19 cellular contexts compared by ENCODE assay signal in the genomic region with DNA sequence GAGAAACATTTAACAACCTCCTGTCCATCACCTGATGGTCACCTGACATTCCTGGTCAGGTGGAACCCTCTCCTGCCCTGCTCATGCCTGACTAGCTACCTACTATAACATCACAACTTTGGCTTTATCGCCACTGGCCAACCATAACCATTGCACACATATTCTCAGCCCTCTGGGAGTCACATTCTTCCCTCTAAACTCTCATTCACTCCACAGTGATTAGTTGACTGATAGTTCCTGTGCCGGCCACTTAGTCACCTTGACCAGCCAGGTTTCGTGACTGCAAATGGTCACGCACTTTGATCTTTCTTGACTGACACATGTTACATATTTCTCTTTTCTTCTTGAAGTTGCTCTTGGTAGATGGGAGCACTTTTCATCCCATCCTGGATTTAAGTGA. TPM values are rescaled to one million over a fixed set of nuclear protein-coding genes. Genes with fewer than 3 reads are reported as not detected.
"Had no signal": no experiment of that assay in that cellular context is flagged by ENCODE, and none has a peak within 500 bp of the region (broad histone marks: within the 10 kb centered on the region; RNA-seq: fewer than 3 reads in every experiment).

No MANE protein-coding gene starts in this region.

- H3K27ac ChIP-seq: heart right ventricle, neural progenitor cell, pancreas, SJCRH30, thyroid gland had no signal

- ATAC-seq: activated CD8-positive, alpha-beta T cell treated with anti-CD3 and anti-CD28 coated beads, Interleukin-2, amount 10 ng/mL, durations not matched to agents 7 days and 5 days; activated naive CD4-positive, alpha-beta T cell treated with anti-CD3 and anti-CD28 coated beads, Interleukin-2, amount 50 U/mL, for 72 hours; activated T-cell treated with anti-CD3 and anti-CD28 coated beads, Interleukin-2, amount 50 U/mL, for 72 hours; heart right ventricle; pancreas; stimulated activated effector memory CD8-positive, alpha-beta T cell treated with anti-CD3 and anti-CD28 coated beads, Interleukin-12 subunit alpha, Interleukin-12 subunit beta, amount 100 ng/mL, for 72 hours; T-helper 17 cell had no signal

- H2AFZ ChIP-seq: neural progenitor cell had no signal

- H3K9me3 ChIP-seq: pancreas, SJCRH30, thyroid gland had no signal

- H3K4me3 Mint-ChIP-seq: activated B cell treated with CpG ODN at 0.5 μM for 24 hours; activated CD8-positive, alpha-beta T cell treated with anti-CD3 and anti-CD28 coated beads, Interleukin-2, amount 10 ng/mL, durations not matched to agents 7 days and 5 days; activated T-cell treated with anti-CD3 and anti-CD28 coated beads, Interleukin-2, amount 50 U/mL, for 72 hours; neural progenitor cell; stimulated activated effector memory CD8-positive, alpha-beta T cell treated with anti-CD3 and anti-CD28 coated beads, Interleukin-12 subunit alpha, Interleukin-12 subunit beta, amount 100 ng/mL, for 72 hours; T-helper 17 cell had no signal

- H3K4me2 ChIP-seq: neural progenitor cell had no signal

- H3K27me3 Mint-ChIP-seq: activated B cell treated with CpG ODN at 0.5 μM for 24 hours, T-helper 17 cell had no signal

- H3K4me1 Mint-ChIP-seq: activated B cell treated with CpG ODN at 0.5 μM for 24 hours; stimulated activated effector memory CD8-positive, alpha-beta T cell treated with anti-CD3 and anti-CD28 coated beads, Interleukin-12 subunit alpha, Interleukin-12 subunit beta, amount 100 ng/mL, for 72 hours; T-helper 17 cell had no signal

- H3K4me3 ChIP-seq: heart right ventricle, neural progenitor cell, pancreas, SJCRH30, thyroid gland had no signal

- H3K9me3 Mint-ChIP-seq: activated B cell treated with CpG ODN at 0.5 μM for 24 hours; activated naive CD4-positive, alpha-beta T cell treated with anti-CD3 and anti-CD28 coated beads, Interleukin-2, amount 50 U/mL, for 72 hours had no signal

- H3K36me3 ChIP-seq: heart right ventricle, neural progenitor cell, pancreas, SJCRH30, thyroid gland had no signal

- H3K4me1 ChIP-seq: SJCRH30 had no signal

- H3K36me3 Mint-ChIP-seq: activated naive CD4-positive, alpha-beta T cell treated with anti-CD3 and anti-CD28 coated beads, Interleukin-2, amount 50 U/mL, for 72 hours; stimulated activated effector memory CD8-positive, alpha-beta T cell treated with anti-CD3 and anti-CD28 coated beads, Interleukin-12 subunit alpha, Interleukin-12 subunit beta, amount 100 ng/mL, for 72 hours had no signal

- H3K27ac Mint-ChIP-seq: activated B cell treated with CpG ODN at 0.5 μM for 24 hours; activated CD8-positive, alpha-beta T cell treated with anti-CD3 and anti-CD28 coated beads, Interleukin-2, amount 10 ng/mL, durations not matched to agents 7 days and 5 days; activated naive CD4-positive, alpha-beta T cell treated with anti-CD3 and anti-CD28 coated beads, Interleukin-2, amount 50 U/mL, for 72 hours; activated T-cell treated with anti-CD3 and anti-CD28 coated beads, Interleukin-2, amount 50 U/mL, for 72 hours; stimulated activated effector memory CD8-positive, alpha-beta T cell treated with anti-CD3 and anti-CD28 coated beads, Interleukin-12 subunit alpha, Interleukin-12 subunit beta, amount 100 ng/mL, for 72 hours; T-helper 17 cell had no signal

- H3K27me3 ChIP-seq: heart right ventricle, neural progenitor cell, pancreas, SJCRH30, thyroid gland had no signal

- H3K9ac ChIP-seq: neural progenitor cell had no signal

- DNase-seq: activated B cell treated with CpG ODN at 0.5 μM for 24 hours; activated CD4-positive, alpha-beta T cell treated with anti-CD3 and anti-CD28 coated beads for 48 hours; activated CD8-positive, alpha-beta memory T cell treated with anti-CD3 and anti-CD28 coated beads, Interleukin-2, amount 50 U/mL, for 4 hours; activated CD8-positive, alpha-beta T cell treated with anti-CD3 and anti-CD28 coated beads, Interleukin-2, amount 10 ng/mL, durations not matched to agents 7 days and 5 days; activated gamma-delta T cell; activated T-cell treated with anti-CD3 and anti-CD28 coated beads, Interleukin-2, amount 50 U/mL, for 72 hours; central memory CD4-positive, alpha-beta T cell; cortex of kidney; effector memory CD4-positive, alpha-beta T cell; heart right ventricle; pancreas; SJCRH30; stimulated activated CD4-positive, alpha-beta T cell treated with anti-CD3 and anti-CD28 coated beads, Interleukin-12 subunit alpha, Interleukin-12 subunit beta, amount 100 ng/mL, for 4 hours; stimulated activated CD4-positive, alpha-beta T cell treated with anti-CD3 and anti-CD28 coated beads, Interleukin-2, amount 100 ng/mL, for 24 hours; T-helper 17 cell; thyroid gland had no signal

RNA-seq across cellular contexts. Expression of a gene that starts 50.1 kb away (rescaled TPM):
- total RNA-seq: activated CD8-positive, alpha-beta T cell treated with anti-CD3 and anti-CD28 coated beads, Interleukin-2, amount 10 ng/mL, durations not matched to agents 7 days and 5 days had no signal
